Comparison of ENCODE assay signal across 10 cellular contexts in the genomic region with DNA sequence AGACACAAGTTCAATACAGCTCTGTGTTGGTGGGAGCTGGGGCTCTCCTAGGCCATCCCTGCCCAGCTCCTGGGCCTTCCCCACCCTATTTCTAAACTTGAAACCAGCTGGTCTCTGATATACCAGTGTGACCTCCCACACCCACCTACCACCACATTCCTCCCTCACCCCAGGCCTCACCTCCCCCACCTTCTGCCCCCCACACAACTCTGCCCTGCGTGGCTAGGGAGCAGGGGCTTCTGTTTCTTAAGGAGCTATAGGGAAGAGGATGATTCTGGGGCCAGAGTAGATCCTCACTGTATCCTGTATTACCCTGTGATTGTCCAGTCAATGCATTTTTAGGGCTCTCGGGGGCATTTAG. TPM values are rescaled to one million over a fixed set of nuclear protein-coding genes. Genes with fewer than 3 reads are reported as not detected.
A peak's percentile ranks its signal among the peaks of the same experiment; 100 is the strongest.
DNase-seq lines count a peak whose midpoint lies in the region; ATAC-seq, FAIRE-seq and TF ChIP-seq lines count a peak whose summit lies in the region.
"Had no signal": no experiment of that assay in that cellular context is flagged by ENCODE, and none has a peak within 500 bp of the region (broad histone marks: within the 10 kb centered on the region; RNA-seq: fewer than 3 reads in every experiment).

No MANE protein-coding gene starts in this region.

- peaks cover 19% of the 10 kb centered on the region for H3K27me3 ChIP-seq in foreskin keratinocyte
- H3K27me3 ChIP-seq in small intestine (ENCODE audit: control insufficient read depth in 2 of 2, insufficient read depth in 2 of 2, low read length in 2 of 2), result no peaks in the 10 kb centered on the region

- peaks cover 21% of the 10 kb centered on the region for H3K4me1 ChIP-seq in foreskin keratinocyte
- H3K4me1 ChIP-seq in small intestine (ENCODE audit: control insufficient read depth in 2 of 2, insufficient read depth in 1 of 2, low read depth in 1 of 2, low read length in 1 of 2), result peaks cover 2 to 27% of the 10 kb centered on the region in 2 donors

- peak overlapping the region; percentile 20 to 55 for H3K4me3 ChIP-seq in small intestine (ENCODE audit: low read depth in 1 of 2, low read length in 2 of 2)

- H3K27ac ChIP-seq in foreskin keratinocyte, result no peak overlapping the region
- H3K27ac ChIP-seq in small intestine (ENCODE audit: low read depth in 1 of 2, low read length in 1 of 2), result peak overlapping the region; percentile 81 to 86

- H3K9me3 ChIP-seq in small intestine (ENCODE audit: control insufficient read depth, low read depth), result no peaks in the 10 kb centered on the region

- FAIRE-seq in small intestine (lab: Jason Lieb, UNC), result no peak
- FAIRE-seq: islet of Langerhans had no signal

- ATAC-seq in GM18909 (IDR thresholded peaks at IDR 0.05; ENCODE audit: poor library complexity, unreplicated experiment), result peak; percentile 2
- ATAC-seq in SK-N-SH treated with all-trans-retinoic acid at 6 μM for 48 hours, result peak; percentile 23; the same call in 2 of the 3 replicates
- peak; percentile 1 for ATAC-seq in foreskin keratinocyte
- ATAC-seq in HG02970 (IDR thresholded peaks at IDR 0.05; ENCODE audit: low FRiP score, unreplicated experiment), result no peak
- ATAC-seq in GM19455 (IDR thresholded peaks at IDR 0.05; ENCODE audit: unreplicated experiment), result no peak

- H3K36me3 ChIP-seq in small intestine (ENCODE audit: control insufficient read depth in 2 of 2, insufficient read depth in 2 of 2, low read length in 2 of 2), result no peaks in the 10 kb centered on the region

- TF ChIP-seq CTCF in foreskin keratinocyte (conservative IDR thresholded peaks at IDR 0.05), result no peak

- no peak for DNase-seq in foreskin keratinocyte
- no peak for DNase-seq in small intestine
- DNase-seq in SHP77 treated with DMSO at 0.1 percent for 48 hours (lab: John Stamatoyannopoulos, UW), result no peak
- no peak for DNase-seq in retina

- WGBS in small intestine, 3 donors, result 22 to 42% (median 32%) methylated on average over 2 of the region's 2 CpGs

TF ChIP-seq in SK-N-SH treated with all-trans-retinoic acid at 6 μM for 48 hours, 23 proteins besides CTCF, POLR2A, EP300 and RAD21:
- peak; percentile 77; the same call in 1 of the 2 replicates for TF ChIP-seq OSR1 (CRISPR knock-in tag; IDR thresholded peaks at IDR 0.05)
- TF ChIP-seq GLIS3 (CRISPR knock-in tag; IDR thresholded peaks at IDR 0.05), result no peak

RNA-seq across cellular contexts. Expression of a gene that starts 16.5 kb away (rescaled TPM):
- total RNA-seq in foreskin keratinocyte, result 0.04 and 0.14 TPM in 2 replicates
- polyA plus RNA-seq in foreskin keratinocyte (0.06 TPM in 2 replicates), small intestine (10 to 100 TPM in 1 of 3 donors, 1 to 10 TPM in 1, under 1 TPM in 1; 0.22 to 11.8 (median 1.1) TPM)

RNA-seq across cellular contexts. Expression of a gene that starts 18.8 kb away (rescaled TPM):
- not detected in 2 replicates for total RNA-seq in foreskin keratinocyte
- not detected in 2 replicates for polyA plus RNA-seq in foreskin keratinocyte
- polyA plus RNA-seq in small intestine, result under 1 TPM in 1 of 3 donors, not detected in 2; 0.36 TPM
- total RNA-seq: T-helper 1 cell treated with Interleukin-12 subunit alpha and Interleukin-12 subunit beta and Interleukin-4 antibody, amounts not matched to agents 30 ng/mL and 1 ng/mL, for 36 hours had no signal

RNA-seq across cellular contexts. Expression of a gene that starts 41.5 kb away (rescaled TPM):
- not detected in 2 replicates for total RNA-seq in foreskin keratinocyte
- not detected in 2 replicates for polyA plus RNA-seq in foreskin keratinocyte
- 10 to 100 TPM in 2 of 3 donors, under 1 TPM in 1; 0.82 to 25.9 (median 12.5) TPM for polyA plus RNA-seq in small intestine
- total RNA-seq: T-helper 1 cell treated with Interleukin-12 subunit alpha and Interleukin-12 subunit beta and Interleukin-4 antibody, amounts not matched to agents 30 ng/mL and 1 ng/mL, for 36 hours had no signal

RNA-seq across cellular contexts. Expression of a gene that starts 44.7 kb away (rescaled TPM):
- 2.2 and 4.0 TPM in 2 replicates for total RNA-seq in foreskin keratinocyte
- polyA plus RNA-seq in foreskin keratinocyte (4.6 and 8.4 TPM in 2 replicates), small intestine (1 to 10 TPM in 1 of 3 donors, under 1 TPM in 2; 0.81 to 1.9 (median 0.89) TPM)

RNA-seq across cellular contexts. Expression of a gene that starts 59.5 kb away (rescaled TPM):
- total RNA-seq in foreskin keratinocyte, result 39.3 and 46.8 TPM in 2 replicates
- polyA plus RNA-seq in foreskin keratinocyte (39.0 and 45.9 TPM in 2 replicates), small intestine (10 to 100 TPM in 2 of 3 donors, 1 to 10 TPM in 1; 8.9 to 31.0 (median 11.1) TPM)

Comparison
In these comparisons a context has a peak if more than half of its experiments do, and no peak if none do; other contexts are left out.
1. ATAC-seq: peak in GM18909 (single experiment), SK-N-SH treated with all-trans-retinoic acid at 6 μM for 48 hours (single experiment) and foreskin keratinocyte (single experiment); none in HG02970 (single experiment) and GM19455 (single experiment).